ENCODE assay signal across 21 cellular contexts in genomic region chr18:75183973-75184372, GRCh38.
"Had no signal": no experiment of that assay in that cellular context is flagged by ENCODE, and none has a peak within 500 bp of the region (broad histone marks: within the 10 kb centered on the region; RNA-seq: fewer than 3 reads in every experiment).

No MANE protein-coding gene starts in this region.

- H2AFZ ChIP-seq: neural progenitor cell had no signal

- H3K36me3 Mint-ChIP-seq: activated naive CD8-positive, alpha-beta T cell treated with anti-CD3 and anti-CD28 coated beads, Interleukin-2, amount 10 ng/mL, durations not matched to agents 7 days and 5 days; naive thymus-derived CD8-positive, alpha-beta T cell; neural progenitor cell had no signal

- ATAC-seq: activated CD4-positive, alpha-beta T cell treated with anti-CD3 and anti-CD28 coated beads for 36 hours; heart left ventricle; naive thymus-derived CD8-positive, alpha-beta T cell; T-helper 17 cell had no signal

- H3K27ac Mint-ChIP-seq: activated B cell treated with CpG ODN at 0.5 μM for 24 hours; activated CD4-positive, alpha-beta T cell treated with anti-CD3 and anti-CD28 coated beads for 36 hours; activated naive CD4-positive, alpha-beta T cell treated with anti-CD3 and anti-CD28 coated beads for 36 hours; activated naive CD8-positive, alpha-beta T cell treated with anti-CD3 and anti-CD28 coated beads, Interleukin-2, amount 10 ng/mL, durations not matched to agents 7 days and 5 days; activated T-cell treated with anti-CD3 and anti-CD28 coated beads, Interleukin-2, amount 50 U/mL, for 24 hours; activated T-helper 2 cell treated with anti-CD3 and anti-CD28 coated beads, Interferon-gamma antibody, Interleukin-2, Interleukin-4, amounts not matched to agents 10 μg/mL and 5 μg/mL and 100 μg/mL, durations not matched to agents 14 hours and 24 hours and 36 hours; naive thymus-derived CD8-positive, alpha-beta T cell; neural progenitor cell; stimulated activated naive CD8-positive, alpha-beta T cell treated with anti-CD3 and anti-CD28 coated beads, Interleukin-15, Interleukin-2, amounts not matched to agents 100 ng/mL and 50 ng/mL, for 24 hours; T-helper 17 cell had no signal

- H3K4me2 ChIP-seq: neural progenitor cell had no signal

- H3K4me3 ChIP-seq: heart left ventricle, left lung, lung, neural progenitor cell, tibial artery had no signal

- H3K9me3 ChIP-seq: heart left ventricle, left lung had no signal

- H3K36me3 ChIP-seq: heart left ventricle, left lung, neural progenitor cell, tibial artery had no signal

- H3K27ac ChIP-seq: epithelial cell of prostate, heart left ventricle, left lung, neural progenitor cell, tibial artery had no signal

- H3K27me3 Mint-ChIP-seq: activated T-cell treated with anti-CD3 and anti-CD28 coated beads, Interleukin-2, amount 50 U/mL, for 24 hours had no signal

- H3K9me3 Mint-ChIP-seq: activated B cell treated with CpG ODN at 0.5 μM for 24 hours; activated naive CD4-positive, alpha-beta T cell treated with anti-CD3 and anti-CD28 coated beads for 36 hours; activated naive CD8-positive, alpha-beta T cell treated with anti-CD3 and anti-CD28 coated beads, Interleukin-2, amount 10 ng/mL, durations not matched to agents 7 days and 5 days; activated T-cell treated with anti-CD3 and anti-CD28 coated beads, Interleukin-2, amount 50 U/mL, for 24 hours; neural progenitor cell had no signal

- H3K4me1 Mint-ChIP-seq: activated B cell treated with CpG ODN at 0.5 μM for 24 hours; activated CD4-positive, alpha-beta T cell treated with anti-CD3 and anti-CD28 coated beads for 36 hours; activated naive CD8-positive, alpha-beta T cell treated with anti-CD3 and anti-CD28 coated beads, Interleukin-2, amount 10 ng/mL, durations not matched to agents 7 days and 5 days; neural progenitor cell had no signal

- DNase-seq: activated B cell treated with CpG ODN at 0.5 μM for 24 hours; activated CD4-positive, alpha-beta T cell treated with anti-CD3 and anti-CD28 coated beads for 36 hours; activated CD4-positive, alpha-beta T cell treated with anti-CD3 and anti-CD28 coated beads, Interleukin-2, amount 50 U/mL, for 4 hours; activated CD8-positive, alpha-beta memory T cell treated with anti-CD3 and anti-CD28 coated beads for 24 hours; activated CD8-positive, alpha-beta memory T cell treated with anti-CD3 and anti-CD28 coated beads, Interleukin-2, amount 50 U/mL, for 4 hours; activated naive CD4-positive, alpha-beta T cell treated with anti-CD3 and anti-CD28 coated beads for 36 hours; activated naive CD8-positive, alpha-beta T cell treated with anti-CD3 and anti-CD28 coated beads, Interleukin-2, amount 10 ng/mL, durations not matched to agents 7 days and 5 days; activated T-cell treated with anti-CD3 and anti-CD28 coated beads, Interleukin-2, amount 50 U/mL, for 24 hours; amniotic stem cell; cortex of kidney; heart left ventricle; left lung; naive thymus-derived CD8-positive, alpha-beta T cell; stimulated activated CD4-positive, alpha-beta T cell treated with anti-CD3 and anti-CD28 coated beads, Interleukin-12 subunit alpha, Interleukin-12 subunit beta, amount 100 ng/mL, for 4 hours; T-helper 17 cell; tibial artery had no signal

- H3K27me3 ChIP-seq: heart left ventricle, neural progenitor cell, tibial artery had no signal

- H3K4me3 Mint-ChIP-seq: activated B cell treated with CpG ODN at 0.5 μM for 24 hours; activated CD4-positive, alpha-beta T cell treated with anti-CD3 and anti-CD28 coated beads for 36 hours; activated naive CD4-positive, alpha-beta T cell treated with anti-CD3 and anti-CD28 coated beads for 36 hours; activated naive CD8-positive, alpha-beta T cell treated with anti-CD3 and anti-CD28 coated beads, Interleukin-2, amount 10 ng/mL, durations not matched to agents 7 days and 5 days; activated T-cell treated with anti-CD3 and anti-CD28 coated beads, Interleukin-2, amount 50 U/mL, for 24 hours; naive thymus-derived CD8-positive, alpha-beta T cell; neural progenitor cell; stimulated activated naive CD8-positive, alpha-beta T cell treated with anti-CD3 and anti-CD28 coated beads, Interleukin-15, Interleukin-2, amounts not matched to agents 100 ng/mL and 50 ng/mL, for 24 hours; T-helper 17 cell had no signal

- H3K9ac ChIP-seq: neural progenitor cell had no signal

- H3K4me1 ChIP-seq: left lung, neural progenitor cell, tibial artery had no signal
